In genomic region chr15:100720406-100720967, GRCh38 we compare ENCODE assay signal across 1 cellular context.
A peak's percentile ranks its signal among the peaks of the same experiment; 100 is the strongest.
TF ChIP-seq lines count a peak whose summit lies in the region.

No MANE protein-coding gene starts in this region.

TF ChIP-seq in H1, 55 proteins besides CTCF, POLR2A, EP300 and RAD21:
- TF ChIP-seq MAX (IDR thresholded peaks at IDR 0.05) (0 out of 2 replicates have a peak, but pooled peaks have one; percentile 14), POLR2AphosphoS5 (IDR thresholded peaks at IDR 0.05; ENCODE audit: low read depth, low read length) (no peak)
